In the genomic region with DNA sequence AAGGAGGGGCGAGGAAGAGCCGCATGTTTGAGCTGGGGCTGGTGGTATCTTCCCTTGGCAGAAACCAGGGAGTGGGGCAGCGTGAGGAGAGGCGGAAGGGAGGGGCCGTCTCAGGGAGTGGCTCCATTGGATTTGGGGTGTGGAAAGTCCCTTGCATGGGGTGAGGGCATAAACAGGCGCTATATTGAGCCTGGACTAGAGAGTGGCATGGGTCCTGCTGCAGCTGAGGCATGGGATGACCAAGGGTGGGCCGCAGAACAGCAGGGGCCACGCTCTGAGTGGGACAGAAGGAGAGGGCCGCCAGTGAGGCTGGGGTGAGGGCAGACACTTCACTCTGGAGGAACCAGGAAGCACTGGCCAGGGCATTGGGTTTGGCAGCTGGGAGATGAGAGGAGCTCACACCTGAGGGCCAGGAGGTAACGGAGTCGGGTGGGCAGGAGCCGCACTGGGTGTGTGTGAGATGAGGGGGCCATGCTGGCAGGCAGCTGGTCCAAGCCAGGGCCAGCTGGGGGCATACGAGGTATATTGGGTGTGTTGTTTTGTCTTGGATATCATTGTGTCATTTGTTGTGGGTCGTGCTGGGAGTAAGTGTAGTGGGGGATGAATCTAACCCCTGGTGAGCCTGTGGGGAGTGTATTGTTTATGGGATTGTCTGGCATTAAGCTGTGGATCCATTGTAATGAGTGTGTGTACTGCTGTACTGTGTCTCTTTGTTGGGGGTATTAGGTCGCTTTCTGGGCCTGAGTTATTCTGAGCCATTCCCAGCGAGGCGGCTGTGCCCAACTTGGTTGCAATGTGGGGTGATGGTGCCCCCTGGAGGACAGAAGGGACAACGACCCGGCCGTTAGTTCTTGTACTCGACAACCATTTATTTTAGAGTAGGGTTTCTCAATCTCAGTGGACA, we compare ENCODE assay signal across 8 cellular contexts. TPM values are rescaled to one million over a fixed set of nuclear protein-coding genes. Genes with fewer than 3 reads are reported as not detected.
DNase-seq lines count a peak whose midpoint lies in the region; ATAC-seq, FAIRE-seq and TF ChIP-seq lines count a peak whose summit lies in the region.
"Not testable (repeated sequence)": the region's sequence is repeated elsewhere in the genome, so short reads cannot be mapped to it uniquely, and the experiment has no call there.

No MANE protein-coding gene starts in this region.

- CTCF ChIA-PET in A549 (lab: Yijun Ruan, JAX): interaction anchor here (0.7 to 10.0 kb wide), 23 partner anchors 8 to 183 kb away, joined by 3 to 117 read pairs (median 7); partner anchors contain the start of gene ARHGAP23

- peak overlapping the region; percentile 77 for H3K27ac Mint-ChIP-seq in endothelial cell (ENCODE audit: unreplicated experiment)

- POLR2A ChIA-PET in A549 (lab: Yijun Ruan, JAX): not testable (repeated sequence)

- H3K27ac ChIP-seq in A549, lower lobe of right lung: not testable (repeated sequence)

- H3K4me1 ChIP-seq in A549, lower lobe of right lung: not testable (repeated sequence)

- not testable (repeated sequence) for H3K4me3 ChIP-seq in A549, lower lobe of right lung

- not testable (repeated sequence) for H3K27me3 Mint-ChIP-seq in endothelial cell (ENCODE audit: unreplicated experiment)

- H3K36me3 Mint-ChIP-seq in endothelial cell (ENCODE audit: low read depth, unreplicated experiment): peaks cover 40% of the 10 kb centered on the region

- DNase-seq in A549 (ENCODE audit: low read depth in 1 of 2, low spot score in 1 of 2): peak; percentile 67 to 76
- DNase-seq in NCI-H146 treated with DMSO at 0.1 percent for 48 hours (lab: John Stamatoyannopoulos, UW; ENCODE audit: unreplicated experiment): peak; percentile 20
- DNase-seq in activated T-helper 1 cell treated with anti-CD3 and anti-CD28 coated beads, Interleukin-2, amount 50 U/mL, for 16 hours (ENCODE audit: low read depth in 1 of 2, low spot score in 1 of 2): peak; percentile 25 to 36
- peak; percentile 72 for DNase-seq in endothelial cell (ENCODE audit: low spot score)
- peak; percentile 70 for DNase-seq in lower lobe of right lung
- peak; percentile 71 for DNase-seq in stimulated activated CD4-positive, alpha-beta T cell treated with anti-CD3 and anti-CD28 coated beads, Interleukin-1b, Interleukin-23, amount 100 ng/mL, for 48 hours

- not testable (repeated sequence) for TF ChIP-seq EP300 in A549 (IDR thresholded peaks at IDR 0.05)

- H3K9me3 Mint-ChIP-seq in endothelial cell (ENCODE audit: unreplicated experiment): not testable (repeated sequence)

- ATAC-seq in A549: peak; percentile 95 to 97
- peak; percentile 95 for ATAC-seq in SK-N-SH treated with all-trans-retinoic acid at 6 μM for 48 hours
- peak; percentile 93 to 94 for ATAC-seq in lower lobe of right lung

- H3K4me1 Mint-ChIP-seq in endothelial cell (ENCODE audit: unreplicated experiment): peaks cover 14% of the 10 kb centered on the region

- not testable (repeated sequence) for H3K27me3 ChIP-seq in lower lobe of right lung (ENCODE audit: low read depth)

- H3K36me3 ChIP-seq in lower lobe of right lung: peaks cover 37% of the 10 kb centered on the region

- not testable (repeated sequence) for H3K4me2 ChIP-seq in A549

- peak overlapping the region; percentile 68 for H3K4me3 Mint-ChIP-seq in endothelial cell (ENCODE audit: unreplicated experiment)

- not testable (repeated sequence) for TF ChIP-seq POLR2A in A549 (IDR thresholded peaks at IDR 0.05; ENCODE audit: low read length)

- WGBS in A549 (ENCODE audit: missing lambda C conversion rate): 55% methylated on average over 21 of the region's 21 CpGs

- FAIRE-seq in A549 (lab: Jason Lieb, UNC): not testable (repeated sequence)

- TF ChIP-seq CTCF in A549 (IDR thresholded peaks at IDR 0.05): peak; percentile 87
- TF ChIP-seq CTCF in GM12873 (IDR thresholded peaks at IDR 0.05; ENCODE audit: insufficient read depth, low read depth, low read length, missing control alignments): peak; percentile 72
- peak; percentile 87 for TF ChIP-seq CTCF in endothelial cell (IDR thresholded peaks at IDR 0.05; ENCODE audit: unreplicated experiment)
- TF ChIP-seq CTCF in lower lobe of right lung (IDR thresholded peaks at IDR 0.05): peak; percentile 71

- intact Hi-C loops in lower lobe of right lung (cut with DNase I): loop anchor here (5.0 kb wide), 1 partner anchor 42 kb away; no protein-coding TSS in a partner anchor

- not testable (repeated sequence) for H3K9me3 ChIP-seq in A549, lower lobe of right lung

- peak; percentile 93 to 94 for TF ChIP-seq RAD21 in A549 (conservative IDR thresholded peaks at IDR 0.05 in 1 of 2, IDR thresholded peaks at IDR 0.05 in 1 of 2)

TF ChIP-seq in A549, 52 proteins besides CTCF, POLR2A, EP300 and RAD21:
- TF ChIP-seq SMC3 (IDR thresholded peaks at IDR 0.05): peak; percentile 94

RNA-seq across cellular contexts. Expression of gene ARHGAP23, which starts 56.2 kb away (rescaled TPM):
- 4.8 and 5.5 TPM in 2 replicates for polyA plus RNA-seq in A549 (2011; rRNA removed)
- 7.7 and 9.3 TPM in 2 replicates for polyA plus RNA-seq in A549 (2012; cell fraction: cytosol; rRNA removed)
- 13.6 and 17.6 TPM in 2 replicates for polyA plus RNA-seq in A549 (2012; cell fraction: nucleus; rRNA removed)
- polyA plus RNA-seq in A549 (2017; fragmentation: RNase III; extraction: RNeasy Plus Mini Kit Qiagen cat#74134 plus additional on column Dnase treatment): 32.5 to 46.0 TPM (median 32.6 TPM) in 3 replicates
- 7.1 and 11.2 TPM in 2 replicates for polyA minus RNA-seq in A549 (2011; rRNA and poly(A)+ RNA removed)
- 70.5 TPM for total RNA-seq in endothelial cell (ENCODE audit: unreplicated experiment)
- total RNA-seq in lower lobe of right lung: 48.4 TPM

Comparison
In these comparisons a context has a peak if more than half of its experiments do, and no peak if none do; other contexts are left out.
1. DNase-seq: peak in every context shown above with its lines; median percentile 72 in endothelial cell; 72 in A549; 71 in stimulated activated CD4-positive, alpha-beta T cell treated with anti-CD3 and anti-CD28 coated beads, Interleukin-1b, Interleukin-23, amount 100 ng/mL, for 48 hours; 70 in lower lobe of right lung; 30 in activated T-helper 1 cell treated with anti-CD3 and anti-CD28 coated beads, Interleukin-2, amount 50 U/mL, for 16 hours; 20 in NCI-H146 treated with DMSO at 0.1 percent for 48 hours.